ENCODE assay signal across 8 cellular contexts in the genomic region with DNA sequence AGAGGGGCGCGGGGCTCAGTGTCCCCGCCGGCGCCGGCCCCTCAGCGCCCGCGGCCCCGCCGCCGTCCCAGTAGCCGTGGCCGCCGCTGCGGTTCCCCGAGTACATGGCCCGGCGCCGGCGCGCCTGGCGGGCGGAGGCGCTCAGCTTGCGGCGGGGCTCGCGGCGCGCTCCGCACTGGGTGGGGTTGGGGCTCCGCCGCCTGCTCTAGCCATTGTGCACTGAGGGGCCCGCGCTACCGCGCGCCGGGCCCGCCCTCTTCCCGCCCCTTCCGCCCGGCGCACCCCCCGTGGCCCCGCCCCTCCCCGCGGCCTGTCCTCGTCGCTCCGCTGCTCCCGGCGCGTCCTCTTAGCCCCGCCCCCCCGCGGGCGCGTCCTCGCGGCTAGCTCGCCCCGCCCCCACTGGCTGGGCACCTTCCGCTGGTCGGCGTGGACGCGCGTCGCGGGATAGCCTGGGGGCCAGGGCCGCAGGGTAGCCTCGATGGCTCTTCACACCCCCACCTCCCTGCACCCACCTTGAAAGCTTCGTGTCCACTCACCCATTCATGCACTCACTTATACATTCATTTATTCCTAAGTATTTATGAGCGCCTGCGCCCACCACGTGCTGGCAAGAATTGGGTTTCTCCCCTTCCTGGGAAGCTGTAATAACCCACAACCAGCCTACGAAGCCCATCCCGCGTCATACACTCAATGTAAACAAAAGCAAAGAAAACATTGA. TPM values are rescaled to one million over a fixed set of nuclear protein-coding genes. Genes with fewer than 3 reads are reported as not detected.
A peak's percentile ranks its signal among the peaks of the same experiment; 100 is the strongest.
DNase-seq lines count a peak whose midpoint lies in the region; ATAC-seq and TF ChIP-seq lines count a peak whose summit lies in the region.

Gene CHML, minus strand, starts transcription at position 221 of the 718 bp plus-strand sequence. CDS start 4,603 bp downstream, outside the sequence.
A gene with protein sequence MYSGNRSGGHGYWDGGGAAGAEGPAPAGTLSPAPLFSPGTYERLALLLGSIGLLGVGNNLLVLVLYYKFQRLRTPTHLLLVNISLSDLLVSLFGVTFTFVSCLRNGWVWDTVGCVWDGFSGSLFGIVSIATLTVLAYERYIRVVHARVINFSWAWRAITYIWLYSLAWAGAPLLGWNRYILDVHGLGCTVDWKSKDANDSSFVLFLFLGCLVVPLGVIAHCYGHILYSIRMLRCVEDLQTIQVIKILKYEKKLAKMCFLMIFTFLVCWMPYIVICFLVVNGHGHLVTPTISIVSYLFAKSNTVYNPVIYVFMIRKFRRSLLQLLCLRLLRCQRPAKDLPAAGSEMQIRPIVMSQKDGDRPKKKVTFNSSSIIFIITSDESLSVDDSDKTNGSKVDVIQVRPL (minus strand): TSS at position 221 of the 718 bp plus-strand sequence. CDS start 115 bp downstream, at position 106.

- H3K36me3 Mint-ChIP-seq in type B pancreatic cell, result peaks cover 20% of the 10 kb centered on the region

- intact Hi-C loops in heart left ventricle (cut with DNase I) (loop anchor here in 3 of 10 donors (5.0 kb wide), 2 partner anchors 118 to 207 kb away; partner anchors contain the start of gene EXO1 (in 2 of the 3)), posterior vena cava (cut with DNase I) (no loop called here)

- peak within 1 kb of the TSS; percentile 90 for H3K4me3 Mint-ChIP-seq in type B pancreatic cell

- H3K27ac Mint-ChIP-seq in type B pancreatic cell, result peak within 1 kb of the TSS; percentile 82

- TF ChIP-seq CTCF in GM12875 (IDR thresholded peaks at IDR 0.05; ENCODE audit: borderline replicate concordance, insufficient read depth, low read depth, low read length) (no peak), heart left ventricle (IDR thresholded peaks at IDR 0.05) (no peak), type B pancreatic cell (conservative IDR thresholded peaks at IDR 0.05) (peak; percentile 12)

- peak within 1 kb of the TSS; percentile 94 for H3K4me3 ChIP-seq in GM12875 (ENCODE audit: low read depth, low read length)
- peak within 1 kb of the TSS; percentile 98 for H3K4me3 ChIP-seq in adipocyte (ENCODE audit: low read length)
- peak within 1 kb of the TSS; percentile 73 to 98 (median 90) for H3K4me3 ChIP-seq in heart left ventricle

- peak within 1 kb of the TSS; percentile 93 for H3K9ac ChIP-seq in adipocyte (ENCODE audit: low read length)

- DNase-seq in NCI-H128 (lab: John Stamatoyannopoulos, UW; ENCODE audit: unreplicated experiment), result peak; percentile 89
- DNase-seq in SW480 (ENCODE audit: low spot score), result peak; percentile 84
- peak; percentile 96 for DNase-seq in adipocyte (ENCODE audit: low read depth)
- peak; percentile 95 to 98 (median 96) for DNase-seq in heart left ventricle
- DNase-seq in posterior vena cava (ENCODE audit: low spot score), result peak; percentile 97
- peak; percentile 95 for DNase-seq in type B pancreatic cell (ENCODE audit: extremely low spot score, unreplicated experiment)

- 5 to 35% (median 11%) methylated on average over 12 to 81 of the region's 81 CpGs for WGBS in heart left ventricle, 4 donors

- TF ChIP-seq POLR2A in heart left ventricle (IDR thresholded peaks at IDR 0.05), result peak; percentile 15 to 72

- peak within 1 kb of the TSS; percentile 17 to 86 (median 78) for H3K27ac ChIP-seq in heart left ventricle

- peak; percentile 90 for ATAC-seq in HG02678 (IDR thresholded peaks at IDR 0.05; ENCODE audit: unreplicated experiment)
- ATAC-seq in heart left ventricle, result peak; percentile 99 to 100 (median 100)

- no peaks in the 10 kb centered on the region for H3K9me3 ChIP-seq in adipocyte (ENCODE audit: control insufficient read depth, low read length)
- H3K9me3 ChIP-seq in heart left ventricle, result peaks cover 0 to 20% (median 0%) of the 10 kb centered on the region in 12 donors

- H3K9me3 Mint-ChIP-seq in type B pancreatic cell, result peaks cover 23% of the 10 kb centered on the region

- H3K36me3 ChIP-seq in adipocyte (ENCODE audit: control insufficient read depth, insufficient read depth, low read length, severe bottlenecking) (peaks cover 1% of the 10 kb centered on the region), heart left ventricle (peaks cover 0 to 3% (median 0%) of the 10 kb centered on the region in 9 donors)

- no peaks in the 10 kb centered on the region for H3K27me3 Mint-ChIP-seq in type B pancreatic cell

- H3K27me3 ChIP-seq in adipocyte (replicated peaks; ENCODE audit: control insufficient read depth, insufficient read depth, low read length), result no peaks in the 10 kb centered on the region
- no peaks in the 10 kb centered on the region for H3K27me3 ChIP-seq in heart left ventricle

- peaks cover 25% of the 10 kb centered on the region for H3K4me1 Mint-ChIP-seq in type B pancreatic cell (ENCODE audit: unreplicated experiment)

- H3K4me1 ChIP-seq in adipocyte (ENCODE audit: control insufficient read depth, insufficient read depth, low read length), result peaks cover 26% of the 10 kb centered on the region
- H3K4me1 ChIP-seq in heart left ventricle, result peaks cover 0 to 35% (median 10%) of the 10 kb centered on the region in 12 donors

RNA-seq across cellular contexts. Expression of gene CHML, which starts in this region (rescaled TPM):
- total RNA-seq in heart left ventricle (1 to 10 TPM; 3.9 to 9.8 (median 6.6) TPM), posterior vena cava (10 to 100 TPM in 1 of 2 donors, 1 to 10 TPM in 1; 4.9 to 11.2 TPM), type B pancreatic cell (ENCODE audit: low replicate concordance) (15.7 and 24.8 TPM in 2 replicates)
- polyA plus RNA-seq in heart left ventricle, result 1 to 10 TPM; 1.1 to 6.6 TPM

RNA-seq across cellular contexts. Expression of the second gene that starts in this region (rescaled TPM):
- total RNA-seq in heart left ventricle (10 to 100 TPM in 2 of 9 donors, 1 to 10 TPM in 7; 3.5 to 13.6 (median 6.2) TPM), posterior vena cava (1 to 10 TPM; 4.0 to 4.1 TPM), type B pancreatic cell (ENCODE audit: low replicate concordance) (13.1 and 25.6 TPM in 2 replicates)
- 10 to 100 TPM in 1 of 2 donors, 1 to 10 TPM in 1; 4.5 to 10.5 TPM for polyA plus RNA-seq in heart left ventricle

Comparison
In these comparisons a context has a peak if more than half of its experiments do, and no peak if none do; other contexts are left out.
1. Peak in every context shown above with its lines: DNase-seq, ATAC-seq, H3K4me3 ChIP-seq and H3K27ac ChIP-seq.